In genomic region chr2:105236060-105236424, GRCh38 we compare ENCODE assay signal across 14 cellular contexts. TPM values are rescaled to one million over a fixed set of nuclear protein-coding genes. Genes with fewer than 3 reads are reported as not detected.
"Had no signal": no experiment of that assay in that cellular context is flagged by ENCODE, and none has a peak within 500 bp of the region (broad histone marks: within the 10 kb centered on the region; RNA-seq: fewer than 3 reads in every experiment).

No MANE protein-coding gene starts in this region.

- H3K36me3 ChIP-seq: heart right ventricle, prostate gland, right atrium auricular region, thyroid gland, upper lobe of right lung had no signal

- H3K9me3 ChIP-seq: heart right ventricle, mucosa of descending colon, prostate gland, right atrium auricular region, thyroid gland, upper lobe of right lung had no signal

- H3K27ac ChIP-seq: heart right ventricle, prostate gland, right atrium auricular region, thyroid gland, upper lobe of right lung had no signal

- H3K4me3 ChIP-seq: heart right ventricle, mucosa of descending colon, prostate gland, right atrium auricular region, thyroid gland, upper lobe of right lung had no signal

- H3K4me1 ChIP-seq: prostate gland, right atrium auricular region had no signal

- H3K27me3 ChIP-seq: right atrium auricular region, thyroid gland had no signal

- FAIRE-seq: endometrium had no signal

RNA-seq across cellular contexts. Expression of gene GPR45, which starts 5.5 kb away (rescaled TPM):
- total RNA-seq: activated CD4-positive, alpha-beta memory T cell treated with anti-CD3 and anti-CD28 coated beads, Interleukin-2, amount 10 ng/mL, durations not matched to agents 7 days and 5 days; epithelial cell of proximal tubule; fibroblast of lung; heart right ventricle; left colon; lower leg skin; mucosa of descending colon; omental fat pad; prostate gland; right atrium auricular region; T-helper 17 cell; thyroid gland; upper lobe of right lung had no signal
- polyA plus RNA-seq: fibroblast of lung, heart right ventricle had no signal
